ENCODE assay signal across 18 cellular contexts in the genomic region with DNA sequence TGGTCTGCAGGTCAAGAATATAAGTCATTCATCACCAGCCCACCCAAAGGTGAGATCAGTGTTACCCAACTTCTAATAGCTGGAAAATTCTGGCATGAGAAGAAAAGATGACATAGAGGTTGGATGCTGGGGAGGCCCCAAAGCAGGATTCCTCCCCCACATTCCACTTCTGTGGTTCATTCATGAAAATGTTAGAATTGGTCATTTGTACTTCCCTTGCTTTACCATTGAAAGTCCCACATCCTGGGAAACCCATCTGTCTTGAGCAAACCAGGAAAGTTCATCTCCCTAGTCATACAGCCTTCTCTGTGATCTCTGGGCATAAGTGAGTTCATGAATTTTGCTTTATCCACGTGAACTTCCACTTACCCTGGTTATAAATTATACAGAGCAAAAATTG.
A peak's percentile ranks its signal among the peaks of the same experiment; 100 is the strongest.
DNase-seq lines count a peak whose midpoint lies in the region; ATAC-seq and TF ChIP-seq lines count a peak whose summit lies in the region.
"Had no signal": no experiment of that assay in that cellular context is flagged by ENCODE, and none has a peak within 500 bp of the region (broad histone marks: within the 10 kb centered on the region; RNA-seq: fewer than 3 reads in every experiment).

No MANE protein-coding gene starts in this region.

- CTCF ChIA-PET in IMR-90 (lab: Yijun Ruan, JAX), result no interaction called here

- no CpG with 5 or more reads among the region's 1 CpG for WGBS in IMR-90 (ENCODE audit: extremely low coverage in 2 of 2, insufficient read length in 1 of 2), 2 experiments
- 88 to 91% methylated on average over 1 of the region's 1 CpG for WGBS in lower leg skin, 2 donors

- no peak overlapping the region for H4K5ac ChIP-seq in IMR-90 (ENCODE audit: low read depth, low read length)

- intact Hi-C loops in IMR-90 (cut with micrococcal nuclease), result loop anchor here (5.0 kb wide), 1 partner anchor 48 kb away; no protein-coding TSS in a partner anchor
- intact Hi-C loops in lower leg skin (cut with DNase I; ENCODE audit: low total_unique reads), result loop anchor here (5.0 kb wide), 1 partner anchor 752 kb away; no protein-coding TSS in a partner anchor

- H2AFZ ChIP-seq in IMR-90 (replicated peaks; ENCODE audit: low read length, poor library complexity) (no peak overlapping the region), osteoblast (ENCODE audit: low read length) (no peak overlapping the region)

- DNase-seq in EH (ENCODE audit: low read depth) (peak; percentile 20), IMR-90 (peak; percentile 34), epithelial cell of esophagus (ENCODE audit: low read depth) (peak; percentile 25), osteoblast (ENCODE audit: insufficient read length, low spot score, missing footprints) (peak; percentile 65), lower leg skin (ENCODE audit: low spot score in 2 of 2) (no peak), NCI-H146 (lab: John Stamatoyannopoulos, UW) (no peak)
- DNase-seq: ACHN; CD4-positive, alpha-beta memory T cell; NCI-H1092; NCI-H1694; NCI-H2107; NCI-H345; NCI-H69; PC-3; SK-N-SH had no signal

- H2BK5ac ChIP-seq in IMR-90 (ENCODE audit: low read depth, low read length, poor library complexity, severe bottlenecking), result no peak overlapping the region

- TF ChIP-seq POLR2A in IMR-90 (IDR thresholded peaks at IDR 0.05; ENCODE audit: low read depth, low read length) (no peak), lower leg skin (IDR thresholded peaks at IDR 0.05) (no peak)

- no peak overlapping the region for H3K18ac ChIP-seq in IMR-90 (ENCODE audit: low read depth, low read length)

- no peak overlapping the region for H3K14ac ChIP-seq in IMR-90 (replicated peaks; ENCODE audit: low read depth, low read length)

- no peak overlapping the region for H2BK15ac ChIP-seq in IMR-90 (ENCODE audit: low read depth, low read length)

- in situ Hi-C loops in IMR-90 (cut with MboI; ENCODE audit: low sequenced_read_pairs), result no loop called here

- H3K4me2 ChIP-seq in IMR-90 (ENCODE audit: low read depth, low read length) (no peak overlapping the region), osteoblast (ENCODE audit: insufficient read depth, low read length) (no peak overlapping the region)
- H3K4me2 ChIP-seq: SK-N-SH had no signal

- ATAC-seq in IMR-90 (ENCODE audit: low read depth) (no peak), GM19023 (IDR thresholded peaks at IDR 0.05; ENCODE audit: unreplicated experiment) (no peak)
- ATAC-seq: K562, PC-3, Right ventricle myocardium inferior had no signal

- no peaks in the 10 kb centered on the region for H3K9me1 ChIP-seq in IMR-90 (ENCODE audit: insufficient read depth, low read length)

- BruUV-seq in IMR-90 (replicated peaks; lab: Mats Ljungman, UMichigan), result no TSS peak

- H3K4me3 ChIP-seq in IMR-90 (ENCODE audit: insufficient read depth, low read depth, low read length) (no peak overlapping the region), epithelial cell of esophagus (ENCODE audit: low read length) (no peak overlapping the region), osteoblast (ENCODE audit: insufficient read depth, low read length) (no peak overlapping the region), lower leg skin (ENCODE audit: low read depth, poor library complexity, severe bottlenecking) (no peak overlapping the region)
- H3K4me3 ChIP-seq: K562 had no signal

- H4K20me1 ChIP-seq in IMR-90 (ENCODE audit: insufficient read depth, low read length) (no peaks in the 10 kb centered on the region), osteoblast (ENCODE audit: insufficient read depth, low read length) (no peaks in the 10 kb centered on the region)

- H4K91ac ChIP-seq in IMR-90 (ENCODE audit: insufficient read depth, low read depth, low read length), result no peak overlapping the region

- H3K9ac ChIP-seq in IMR-90 (ENCODE audit: low read depth, low read length), result no peak overlapping the region
- H3K9ac ChIP-seq: SK-N-SH had no signal

- no peaks in the 10 kb centered on the region for H3K79me2 ChIP-seq in osteoblast (ENCODE audit: insufficient read depth, low read length)

- no peaks in the 10 kb centered on the region for H3K79me1 ChIP-seq in IMR-90 (ENCODE audit: low read depth in 1 of 2, low read length in 2 of 2)

- H3K27ac ChIP-seq in IMR-90 (ENCODE audit: insufficient read depth, low read length) (no peak overlapping the region), osteoblast (ENCODE audit: low read depth, low read length) (no peak overlapping the region)

- peaks cover 8% of the 10 kb centered on the region; the same call in 1 of the 2 replicates for H3K4me1 ChIP-seq in IMR-90 (ENCODE audit: control insufficient read depth, insufficient read depth, low read length)
- H3K4me1 ChIP-seq in osteoblast (ENCODE audit: insufficient read depth, low read length), result peaks cover 10% of the 10 kb centered on the region

- no peak overlapping the region for H3K56ac ChIP-seq in IMR-90 (ENCODE audit: extremely low read depth, insufficient read depth, low read length)

- no peak for TF ChIP-seq RAD21 in IMR-90 (IDR thresholded peaks at IDR 0.05; ENCODE audit: low read length)

- no peak for TF ChIP-seq CTCF in IMR-90 (conservative IDR thresholded peaks at IDR 0.05; ENCODE audit: low read depth, low read length)
- no peak for TF ChIP-seq CTCF in epithelial cell of esophagus (IDR thresholded peaks at IDR 0.05; ENCODE audit: insufficient read depth, low read depth, low read length, missing control alignments)
- TF ChIP-seq CTCF in osteoblast (IDR thresholded peaks at IDR 0.05; ENCODE audit: extremely low read depth, low read depth, low read length), result no peak
- TF ChIP-seq CTCF in lower leg skin (IDR thresholded peaks at IDR 0.05), result no peak

- H2BK120ac ChIP-seq in IMR-90 (ENCODE audit: low read depth, low read length), result no peak overlapping the region

- no peak overlapping the region for H3K23ac ChIP-seq in IMR-90 (ENCODE audit: low read depth, low read length)

- H4K8ac ChIP-seq in IMR-90 (ENCODE audit: low read depth in 2 of 2, low read length in 2 of 2), result no peak overlapping the region

- no peak overlapping the region for H2AK5ac ChIP-seq in IMR-90 (ENCODE audit: low read depth, low read length)

- POLR2A ChIA-PET in IMR-90 (lab: Charles Lee; ENCODE audit: unreplicated experiment), result no interaction called here

- 0 out of 2 replicates have a peak, but pooled peaks cover 2% of the 10 kb centered on the region for H3K9me3 ChIP-seq in IMR-90 (ENCODE audit: control insufficient read depth, insufficient read depth, low read length)
- H3K9me3 ChIP-seq in osteoblast (ENCODE audit: low read depth, low read length), result no peaks in the 10 kb centered on the region
- H3K9me3 ChIP-seq: SK-N-SH had no signal

- dilution Hi-C loops in IMR-90 (cut with HindIII; ENCODE audit: low sequenced_read_pairs, unreplicated experiment), result no loop called here

- H3K27me3 ChIP-seq in IMR-90 (ENCODE audit: control insufficient read depth, insufficient read depth, low read length) (peaks cover 11% of the 10 kb centered on the region), osteoblast (ENCODE audit: insufficient read depth, low read length) (peaks cover 22% of the 10 kb centered on the region)

- no peak overlapping the region for H3K4ac ChIP-seq in IMR-90 (ENCODE audit: low read depth, low read length)

- no peak overlapping the region for H2AK9ac ChIP-seq in IMR-90 (replicated peaks; ENCODE audit: low read depth, low read length, poor library complexity)

- no peaks in the 10 kb centered on the region for H3K36me3 ChIP-seq in IMR-90 (ENCODE audit: control insufficient read depth, insufficient read depth, low read length)
- H3K36me3 ChIP-seq in osteoblast (ENCODE audit: insufficient read depth, low read length), result no peaks in the 10 kb centered on the region

- no peak overlapping the region for H2BK20ac ChIP-seq in IMR-90 (ENCODE audit: low read depth, low read length)

TF ChIP-seq in IMR-90, 13 proteins besides CTCF, POLR2A, EP300 and RAD21:
- no peak for TF ChIP-seq RCOR1 (IDR thresholded peaks at IDR 0.05; ENCODE audit: insufficient replicate concordance, low read length)

Comparison
In these comparisons a context has a peak if more than half of its experiments do, and no peak if none do; other contexts are left out.
1. DNase-seq: peak in EH (single experiment), IMR-90 (single experiment), epithelial cell of esophagus (single experiment) and osteoblast (single experiment); none in lower leg skin (0 of 2) and NCI-H146 (single experiment).